Comparison of ENCODE assay signal across 1 cellular context in the genomic region with DNA sequence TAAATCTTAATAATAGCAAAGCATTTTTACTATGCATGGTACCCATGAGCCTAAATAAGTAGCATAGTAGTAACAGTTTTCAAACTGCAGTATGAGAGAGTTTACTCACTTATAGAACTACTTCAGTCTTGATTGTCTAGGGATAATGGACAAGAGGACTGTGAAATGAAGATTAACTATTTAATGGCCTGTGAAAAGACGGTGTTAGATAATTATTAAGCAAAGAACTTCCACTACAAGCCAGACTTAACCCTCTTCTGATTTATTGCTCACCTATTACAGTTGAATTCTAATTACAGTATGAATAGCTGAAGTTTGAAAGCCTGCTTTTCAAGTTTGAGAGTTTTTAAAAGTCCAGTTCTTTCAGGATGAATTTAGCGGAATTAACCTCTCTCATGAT.
TF ChIP-seq lines count a peak whose summit lies in the region.

No MANE protein-coding gene starts in this region.

TF ChIP-seq in GM12878, 131 proteins besides CTCF, POLR2A, EP300 and RAD21 (continued from another document):
- no peak for TF ChIP-seq NKRF (conservative IDR thresholded peaks at IDR 0.05)
